ENCODE assay signal across 8 cellular contexts in the genomic region with DNA sequence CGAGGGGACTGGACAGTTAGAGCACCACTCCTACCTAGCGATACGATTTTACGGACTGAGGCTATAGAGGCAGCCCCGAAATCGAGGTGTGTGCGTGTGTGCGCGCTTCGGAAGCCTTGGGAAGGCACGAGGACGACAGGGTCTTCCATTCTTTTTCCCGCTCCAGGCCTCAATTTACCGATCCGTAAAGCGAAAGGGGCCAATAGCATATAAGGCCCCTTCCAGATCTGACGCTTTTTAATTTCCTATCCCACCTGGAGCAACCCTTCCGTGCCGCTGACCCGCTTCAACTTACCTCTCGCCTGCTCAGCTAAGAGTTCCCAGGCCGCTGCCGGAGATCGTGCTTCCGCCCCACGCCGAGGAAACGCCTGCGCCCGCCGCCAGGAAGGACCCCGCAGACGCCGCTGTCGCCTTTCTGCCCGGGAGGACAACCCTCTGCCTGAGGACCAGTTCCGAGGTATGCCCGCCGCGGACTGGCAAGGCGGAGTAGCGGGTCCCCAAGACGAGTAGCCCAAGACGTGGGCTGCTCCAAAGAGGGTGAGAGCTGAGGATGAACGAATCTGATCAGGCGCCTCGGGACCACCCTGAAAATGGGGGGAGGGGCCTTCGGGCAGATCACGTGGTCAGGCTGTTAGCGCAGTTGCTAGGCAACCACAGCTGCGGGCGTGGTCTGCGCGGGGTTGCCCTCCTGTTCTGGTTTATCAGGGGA. TPM values are rescaled to one million over a fixed set of nuclear protein-coding genes. Genes with fewer than 3 reads are reported as not detected.
DNase-seq lines count a peak whose midpoint lies in the region; ATAC-seq and TF ChIP-seq lines count a peak whose summit lies in the region.

EFTUD2 (minus strand) TSS at position 372 of the 709 bp plus-strand sequence. CDS start 4,924 bp downstream, outside the sequence.

- H3K4me1 ChIP-seq in colonic mucosa = peaks cover 10% of the 10 kb centered on the region

- DNase-seq in AG09309 (ENCODE audit: low read depth) (peak; percentile 53), GM19238 (ENCODE audit: insufficient read length, low spot score) (peak; percentile 88), NCI-H526 (lab: John Stamatoyannopoulos, UW) (peak; percentile 93 to 96), colonic mucosa (peak; percentile 92)
- peak; percentile 94 for DNase-seq in activated CD4-positive, alpha-beta T cell treated with anti-CD3 and anti-CD28 coated beads for 48 hours
- peak; percentile 88 to 93 for DNase-seq in stimulated activated CD4-positive, alpha-beta T cell treated with anti-CD3 and anti-CD28 coated beads, Interleukin-1b, Interleukin-23, amount 100 ng/mL, for 4 hours (ENCODE audit: low read depth in 2 of 2)

- H3K27ac ChIP-seq in colonic mucosa (peak within 1 kb of the TSS; percentile 85), layer of hippocampus (ENCODE audit: low read depth, low read length) (peak within 1 kb of the TSS; percentile 100)

- H3K9ac ChIP-seq in colonic mucosa (ENCODE audit: low read depth in 2 of 2, low read length in 2 of 2) = peak within 1 kb of the TSS; percentile 81 to 95

- intact Hi-C loops in colonic mucosa (cut with DNase I) = no loop called here

- peak within 1 kb of the TSS; percentile 83 for H3K4me3 ChIP-seq in AG09309 (ENCODE audit: control insufficient read depth, low read depth, low read length)
- H3K4me3 ChIP-seq in colonic mucosa = peak within 1 kb of the TSS; percentile 79

- TF ChIP-seq CTCF in AG09309 (IDR thresholded peaks at IDR 0.05; ENCODE audit: control insufficient read depth, insufficient read depth, low read depth, low read length, missing control alignments) (no peak), colonic mucosa (IDR thresholded peaks at IDR 0.05) (no peak)

- no peaks in the 10 kb centered on the region for H3K9me3 ChIP-seq in colonic mucosa

- peak; percentile 68 for ATAC-seq in HG03442 (IDR thresholded peaks at IDR 0.05; ENCODE audit: unreplicated experiment)

- H3K27me3 ChIP-seq in colonic mucosa = no peaks in the 10 kb centered on the region
- no peaks in the 10 kb centered on the region for H3K27me3 ChIP-seq in layer of hippocampus (ENCODE audit: control insufficient read depth, insufficient read depth, low read length)

- H3K36me3 ChIP-seq in colonic mucosa = no peaks in the 10 kb centered on the region

RNA-seq across cellular contexts. Expression of gene EFTUD2, which starts in this region (rescaled TPM):
- 100 to 1,000 TPM in 1 of 2 donors, 10 to 100 TPM in 1; 74.8 to 109 TPM for total RNA-seq in colonic mucosa

Comparison
In these comparisons a context has a peak if more than half of its experiments do, and no peak if none do; other contexts are left out.
1. Peak in every context shown above with its lines: DNase-seq, ATAC-seq, H3K4me3 ChIP-seq and H3K27ac ChIP-seq.